24 cellular contexts compared by ENCODE assay signal in the genomic region with DNA sequence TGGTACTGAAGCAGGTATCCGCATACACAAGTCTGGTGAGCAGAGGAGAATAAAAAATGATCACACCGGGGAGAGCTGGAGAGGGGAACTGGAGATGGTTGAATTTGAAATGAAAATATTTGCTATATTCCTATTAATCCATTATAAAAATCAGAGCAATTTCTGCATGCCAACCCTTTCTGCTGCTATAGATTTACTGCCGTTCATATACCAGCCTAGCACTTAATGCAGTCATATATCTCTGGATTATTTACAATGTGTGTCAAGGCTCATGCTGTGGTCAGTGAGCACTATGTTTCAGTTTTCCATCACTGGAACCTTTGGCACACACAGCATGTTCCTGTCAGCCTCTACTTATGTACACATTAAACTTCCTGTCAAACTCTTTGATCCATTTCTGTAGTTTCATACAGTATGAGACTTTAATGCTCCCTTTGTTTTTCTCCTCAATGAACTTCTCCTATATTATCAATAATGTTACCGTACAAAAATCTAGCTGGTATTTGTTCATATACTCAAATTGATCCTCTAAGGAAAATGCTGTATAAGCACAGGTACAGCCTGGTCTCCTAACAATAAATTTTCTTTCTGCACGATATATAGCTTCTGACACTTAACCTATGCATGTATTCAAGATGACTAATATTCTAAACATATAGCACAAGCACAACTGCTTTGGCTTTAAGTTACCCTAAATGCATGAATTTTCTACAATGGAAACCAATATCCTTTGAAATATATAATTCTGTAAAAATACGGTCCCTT. TPM values are rescaled to one million over a fixed set of nuclear protein-coding genes. Genes with fewer than 3 reads are reported as not detected.
DNase-seq lines count a peak whose midpoint lies in the region; ATAC-seq, FAIRE-seq and TF ChIP-seq lines count a peak whose summit lies in the region.
"Had no signal": no experiment of that assay in that cellular context is flagged by ENCODE, and none has a peak within 500 bp of the region (broad histone marks: within the 10 kb centered on the region; RNA-seq: fewer than 3 reads in every experiment).

No MANE protein-coding gene starts in this region.

- no peak for TF ChIP-seq EP300 in K562 (IDR thresholded peaks at IDR 0.05; ENCODE audit: low read length)
- peak in 1 of 2 experiments; percentile 85; a peak in 2 of 4 replicates for TF ChIP-seq EP300 in HepG2 (IDR thresholded peaks at IDR 0.05; ENCODE audit: low read depth in 2 of 2, low read length in 2 of 2)
- TF ChIP-seq EP300 in HepG2 (CRISPR knock-in tag; IDR thresholded peaks at IDR 0.05; ENCODE audit: borderline replicate concordance): no peak

- H4K8ac ChIP-seq in IMR-90 (ENCODE audit: low read depth in 2 of 2, low read length in 2 of 2): no peak overlapping the region

- in situ Hi-C loops in IMR-90 (cut with MboI; ENCODE audit: low sequenced_read_pairs) (no loop called here), K562 (cut with MboI) (no loop called here), HepG2 (cut with HindIII; ENCODE audit: extremely low pct_ligation_motif_present, low pct_unique_long_range_greater_than_20kb) (no loop called here)

- H4K20me1 ChIP-seq in IMR-90 (ENCODE audit: insufficient read depth, low read length) (no peaks in the 10 kb centered on the region), K562 (replicated peaks; ENCODE audit: control insufficient read depth, insufficient read depth, low read length) (no peaks in the 10 kb centered on the region), HepG2 (ENCODE audit: insufficient read depth, low read length) (no peaks in the 10 kb centered on the region), MM.1S (ENCODE audit: insufficient read depth, low read length) (no peaks in the 10 kb centered on the region)
- H4K20me1 ChIP-seq: BLaER1 treated with 17β-estradiol and CSF1 and Interleukin-3, amounts not matched to agents 10 nM and 100 nM had no signal

- 40% methylated on average over 1 of the region's 6 CpGs; no CpG with 5 or more reads in 1 of the 2 experiments for WGBS in IMR-90 (ENCODE audit: extremely low coverage in 2 of 2, insufficient read length in 1 of 2), 2 experiments
- WGBS in K562 (ENCODE audit: insufficient coverage, low coverage, missing lambda C conversion rate): 93% methylated on average over 6 of the region's 6 CpGs
- 44% methylated on average over 6 of the region's 6 CpGs for WGBS in HepG2 (ENCODE audit: low lambda C conversion rate)

- H3K4me1 ChIP-seq in IMR-90 (ENCODE audit: control insufficient read depth, insufficient read depth, low read length) (no peaks in the 10 kb centered on the region), K562 (replicated peaks in 1 of 2; ENCODE audit: control insufficient read depth in 2 of 2, insufficient read depth in 2 of 2, low read length in 2 of 2) (no peaks in the 10 kb centered on the region), HepG2 (ENCODE audit: insufficient read depth, low read length) (peaks cover 51% of the 10 kb centered on the region), MM.1S (ENCODE audit: low read length) (no peaks in the 10 kb centered on the region)
- H3K4me1 ChIP-seq: BLaER1 treated with 17β-estradiol and CSF1 and Interleukin-3, amounts not matched to agents 10 nM and 100 nM had no signal

- no peak overlapping the region for H2BK120ac ChIP-seq in IMR-90 (ENCODE audit: low read depth, low read length)

- H3K9ac ChIP-seq in IMR-90 (ENCODE audit: low read depth, low read length) (no peak overlapping the region), K562 (ENCODE audit: insufficient read depth in 1 of 2, low read depth in 2 of 2, low read length in 2 of 2) (no peak overlapping the region), HepG2 (ENCODE audit: insufficient read depth, low read depth, low read length) (peak overlapping the region; percentile 53; the same call in 1 of the 2 replicates), MM.1S (ENCODE audit: low read length) (no peak overlapping the region)
- H3K9ac ChIP-seq: BLaER1 treated with 17β-estradiol and CSF1 and Interleukin-3, amounts not matched to agents 10 nM and 100 nM; KMS-11 had no signal

- H3K36me3 Mint-ChIP-seq in T-helper 17 cell (ENCODE audit: low read depth): no peaks in the 10 kb centered on the region

- H3K27ac ChIP-seq in IMR-90 (ENCODE audit: insufficient read depth, low read length) (no peak overlapping the region), K562 (ENCODE audit: extremely low read depth, low read depth, low read length) (no peak overlapping the region), HepG2 (ENCODE audit: extremely low read length, insufficient read depth, low read length) (peak overlapping the region; percentile 64), MM.1S (ENCODE audit: low read length) (no peak overlapping the region)
- H3K27ac ChIP-seq: BLaER1 treated with 17β-estradiol and CSF1 and Interleukin-3, amounts not matched to agents 10 nM and 100 nM; KMS-11; RWPE1 had no signal

- BruUV-seq in IMR-90 (replicated peaks; lab: Mats Ljungman, UMichigan) (no TSS peak), K562 (replicated peaks; lab: Mats Ljungman, UMichigan) (no TSS peak), HepG2 (replicated peaks; lab: Mats Ljungman, UMichigan) (no TSS peak)

- no peak overlapping the region for H2BK5ac ChIP-seq in IMR-90 (ENCODE audit: low read depth, low read length, poor library complexity, severe bottlenecking)

- no peak overlapping the region for H4K91ac ChIP-seq in IMR-90 (ENCODE audit: insufficient read depth, low read depth, low read length)

- peaks cover 4% of the 10 kb centered on the region for H3K4me1 Mint-ChIP-seq in T-helper 17 cell
- H3K4me1 Mint-ChIP-seq: activated CD4-positive, alpha-beta T cell treated with anti-CD3 and anti-CD28 coated beads for 36 hours; activated CD8-positive, alpha-beta memory T cell treated with anti-CD3 and anti-CD28 coated beads, Interleukin-2, amount 10 ng/mL, durations not matched to agents 7 days and 5 days had no signal

- H3K9me3 ChIP-seq in IMR-90 (ENCODE audit: control insufficient read depth, insufficient read depth, low read length): no peaks in the 10 kb centered on the region
- no peaks in the 10 kb centered on the region for H3K9me3 ChIP-seq in K562 (replicated peaks; ENCODE audit: control insufficient read depth, insufficient read depth, low read depth, low read length)
- H3K9me3 ChIP-seq in HepG2 (ENCODE audit: low read length): no peaks in the 10 kb centered on the region
- H3K9me3 ChIP-seq in T-helper 17 cell (ENCODE audit: control insufficient read depth, low read length, poor library complexity, severe bottlenecking): no peaks in the 10 kb centered on the region
- H3K9me3 ChIP-seq in MM.1S (replicated peaks; ENCODE audit: insufficient read depth, low read length): no peaks in the 10 kb centered on the region
- H3K9me3 ChIP-seq: BLaER1 treated with 17β-estradiol and CSF1 and Interleukin-3, amounts not matched to agents 10 nM and 100 nM had no signal

- H2AK5ac ChIP-seq in IMR-90 (ENCODE audit: low read depth, low read length): no peak overlapping the region

- H3K56ac ChIP-seq in IMR-90 (ENCODE audit: extremely low read depth, insufficient read depth, low read length): no peak overlapping the region

- POLR2A ChIA-PET in IMR-90 (lab: Charles Lee; ENCODE audit: unreplicated experiment) (no interaction called here), K562 (lab: Yijun Ruan, JAX) (no interaction called here), HepG2 (lab: Yijun Ruan, JAX) (interaction anchor here (1.2 kb wide), 1 partner anchor 37 kb away, joined by 3 read pairs; a partner anchor contains a TSS)

- H3K14ac ChIP-seq in IMR-90 (replicated peaks; ENCODE audit: low read depth, low read length): no peak overlapping the region

- intact Hi-C loops in IMR-90 (cut with micrococcal nuclease): no loop called here
- intact Hi-C loops in K562 (cut with micrococcal nuclease): no loop called here
- intact Hi-C loops in HepG2 (cut with micrococcal nuclease; ENCODE audit: unreplicated experiment): loop anchor here (1.0 kb wide), 1 partner anchor 37 kb away; a partner anchor contains a TSS

- H4K5ac ChIP-seq in IMR-90 (ENCODE audit: low read depth, low read length): no peak overlapping the region

- no peak overlapping the region for H3K18ac ChIP-seq in IMR-90 (ENCODE audit: low read depth, low read length)

- no peak overlapping the region for H2AFZ ChIP-seq in IMR-90 (replicated peaks; ENCODE audit: low read length, poor library complexity)
- H2AFZ ChIP-seq in K562 (ENCODE audit: low read depth, low read length): no peak overlapping the region
- no peak overlapping the region for H2AFZ ChIP-seq in HepG2 (ENCODE audit: low read length)
- no peak overlapping the region for H2AFZ ChIP-seq in MM.1S (ENCODE audit: low read length)

- H3K4ac ChIP-seq in IMR-90 (ENCODE audit: low read depth, low read length): no peak overlapping the region

- 0 out of 2 replicates have a peak overlapping the region, but pooled peaks have one; percentile 27 for H3K4me2 ChIP-seq in IMR-90 (ENCODE audit: low read depth, low read length)
- no peak overlapping the region for H3K4me2 ChIP-seq in K562 (ENCODE audit: insufficient read depth, low read length)
- H3K4me2 ChIP-seq in HepG2 (ENCODE audit: low read depth, low read length): peak overlapping the region; percentile 66
- no peak overlapping the region for H3K4me2 ChIP-seq in MM.1S (ENCODE audit: low read depth, low read length)
- H3K4me2 ChIP-seq: BLaER1 treated with 17β-estradiol and CSF1 and Interleukin-3, amounts not matched to agents 10 nM and 100 nM; KMS-11 had no signal

- H3K4me3 ChIP-seq in IMR-90 (ENCODE audit: insufficient read depth, low read depth, low read length) (no peak overlapping the region), K562 (no peak overlapping the region), HepG2 (replicated peaks in 1 of 3; ENCODE audit: insufficient read depth in 1 of 3, low read depth in 2 of 3, low read length in 3 of 3) (peak overlapping the region; percentile 17 to 51 (median 22); a peak in 5 of 6 replicates), MM.1S (ENCODE audit: low read length) (no peak overlapping the region)
- H3K4me3 ChIP-seq: BLaER1 treated with 17β-estradiol and CSF1 and Interleukin-3, amounts not matched to agents 10 nM and 100 nM; lung had no signal

- dilution Hi-C loops in IMR-90 (cut with HindIII; ENCODE audit: low sequenced_read_pairs, unreplicated experiment): no loop called here

- no peak overlapping the region for H3K4me3 Mint-ChIP-seq in T-helper 17 cell
- H3K4me3 Mint-ChIP-seq: activated CD4-positive, alpha-beta T cell treated with anti-CD3 and anti-CD28 coated beads for 36 hours; activated CD8-positive, alpha-beta memory T cell treated with anti-CD3 and anti-CD28 coated beads, Interleukin-2, amount 10 ng/mL, durations not matched to agents 7 days and 5 days; activated naive CD8-positive, alpha-beta T cell treated with anti-CD3 and anti-CD28 coated beads, Interleukin-2, amount 10 ng/mL, durations not matched to agents 7 days and 5 days had no signal

- H3K36me3 ChIP-seq in IMR-90 (ENCODE audit: control insufficient read depth, insufficient read depth, low read length): no peaks in the 10 kb centered on the region
- peaks cover 39% of the 10 kb centered on the region; the same call in 2 of the 3 replicates for H3K36me3 ChIP-seq in K562 (ENCODE audit: control insufficient read depth, insufficient read depth, low read length)
- peaks cover 0 to 4% of the 10 kb centered on the region in 2 experiments; a peak in 1 of 5 replicates for H3K36me3 ChIP-seq in HepG2 (replicated peaks in 1 of 2; ENCODE audit: control insufficient read depth in 1 of 2, insufficient read depth in 2 of 2, low read length in 2 of 2)
- no peaks in the 10 kb centered on the region; the same call in 1 of the 2 replicates for H3K36me3 ChIP-seq in MM.1S (replicated peaks; ENCODE audit: insufficient read depth, low read length)

- no peaks in the 10 kb centered on the region for H3K9me1 ChIP-seq in IMR-90 (ENCODE audit: insufficient read depth, low read length)
- H3K9me1 ChIP-seq in K562 (ENCODE audit: control insufficient read depth, insufficient read depth, low read length): no peaks in the 10 kb centered on the region

- H3K23ac ChIP-seq in IMR-90 (ENCODE audit: low read depth, low read length): no peak overlapping the region

- CTCF ChIA-PET in IMR-90 (lab: Yijun Ruan, JAX) (no interaction called here), K562 (lab: Yijun Ruan, JAX; ENCODE audit: low intra/inter-chr PET ratio) (no interaction called here), HepG2 (lab: Yijun Ruan, JAX; ENCODE audit: low intra/inter-chr PET ratio, low total read pairs) (no interaction called here)

- no peaks in the 10 kb centered on the region for H3K79me1 ChIP-seq in IMR-90 (ENCODE audit: low read depth in 1 of 2, low read length in 2 of 2)

- H3K27me3 ChIP-seq in IMR-90 (ENCODE audit: control insufficient read depth, insufficient read depth, low read length) (no peaks in the 10 kb centered on the region), K562 (ENCODE audit: control insufficient read depth in 2 of 2, insufficient read depth in 2 of 2, low read length in 2 of 2) (no peaks in the 10 kb centered on the region), HepG2 (ENCODE audit: control insufficient read depth in 1 of 2, insufficient read depth in 2 of 2, low read length in 2 of 2) (no peaks in the 10 kb centered on the region), MM.1S (replicated peaks; ENCODE audit: insufficient read depth, low read length) (no peaks in the 10 kb centered on the region)
- H3K27me3 ChIP-seq: BLaER1 treated with 17β-estradiol and CSF1 and Interleukin-3, amounts not matched to agents 10 nM and 100 nM had no signal

- TF ChIP-seq CTCF in IMR-90 (conservative IDR thresholded peaks at IDR 0.05; ENCODE audit: low read depth, low read length) (no peak), K562 (IDR thresholded peaks at IDR 0.05 in 2 of 3, conservative IDR thresholded peaks at IDR 0.05 in 1 of 3; ENCODE audit: insufficient read depth in 2 of 3, low read depth in 1 of 3, low read length in 3 of 3) (no peak), HepG2 (CRISPR knock-in tag; IDR thresholded peaks at IDR 0.05) (no peak), MM.1S (IDR thresholded peaks at IDR 0.05; ENCODE audit: low read length) (no peak)

- H3K27ac Mint-ChIP-seq in T-helper 17 cell: no peak overlapping the region
- H3K27ac Mint-ChIP-seq: activated CD4-positive, alpha-beta T cell treated with anti-CD3 and anti-CD28 coated beads for 36 hours; activated CD8-positive, alpha-beta memory T cell treated with anti-CD3 and anti-CD28 coated beads, Interleukin-2, amount 10 ng/mL, durations not matched to agents 7 days and 5 days; activated naive CD8-positive, alpha-beta T cell treated with anti-CD3 and anti-CD28 coated beads, Interleukin-2, amount 10 ng/mL, durations not matched to agents 7 days and 5 days; activated T-helper 2 cell treated with anti-CD3 and anti-CD28 coated beads, Interferon-gamma antibody, Interleukin-2, Interleukin-4, amounts not matched to agents 10 μg/mL and 5 μg/mL and 100 μg/mL, durations not matched to agents 14 hours and 24 hours and 36 hours had no signal

- no peak for TF ChIP-seq RAD21 in IMR-90 (IDR thresholded peaks at IDR 0.05; ENCODE audit: low read length)
- TF ChIP-seq RAD21 in K562 (CRISPR knock-in tag; conservative IDR thresholded peaks at IDR 0.05 in 1 of 2, IDR thresholded peaks at IDR 0.05 in 1 of 2): no peak
- TF ChIP-seq RAD21 in HepG2 (CRISPR knock-in tag; IDR thresholded peaks at IDR 0.05): no peak

- H2BK20ac ChIP-seq in IMR-90 (ENCODE audit: low read depth, low read length): no peak overlapping the region

- H2AK9ac ChIP-seq in IMR-90 (replicated peaks; ENCODE audit: low read depth, low read length, poor library complexity): no peak overlapping the region

- TF ChIP-seq POLR2A in IMR-90 (IDR thresholded peaks at IDR 0.05; ENCODE audit: low read depth, low read length) (no peak), K562 (conservative IDR thresholded peaks at IDR 0.05) (no peak), HepG2 (IDR thresholded peaks at IDR 0.05; ENCODE audit: insufficient read depth in 1 of 2, low read depth in 2 of 2, low read length in 2 of 2) (no peak)

- H3K79me2 ChIP-seq in K562 (ENCODE audit: control insufficient read depth, insufficient read depth, low read length) (no peaks in the 10 kb centered on the region), HepG2 (ENCODE audit: insufficient read depth, low read length) (no peaks in the 10 kb centered on the region), MM.1S (ENCODE audit: low read length) (no peaks in the 10 kb centered on the region)

- peak; percentile 12 for DNase-seq in COLO668 (lab: John Stamatoyannopoulos, UW; ENCODE audit: unreplicated experiment)
- DNase-seq in IMR-90: peak; percentile 33
- no peak for DNase-seq in K562 (ENCODE audit: extremely low read depth in 1 of 4, low spot score in 3 of 4)
- DNase-seq in HepG2 (ENCODE audit: low spot score): peak; percentile 93
- no peak for DNase-seq in T-helper 17 cell
- no peak for DNase-seq in MM.1S
- DNase-seq: activated CD4-positive, alpha-beta T cell treated with anti-CD3 and anti-CD28 coated beads for 36 hours; activated CD8-positive, alpha-beta memory T cell treated with anti-CD3 and anti-CD28 coated beads, Interleukin-2, amount 10 ng/mL, durations not matched to agents 7 days and 5 days; activated naive CD8-positive, alpha-beta T cell treated with anti-CD3 and anti-CD28 coated beads, Interleukin-2, amount 10 ng/mL, durations not matched to agents 7 days and 5 days; Calu3; cortex of kidney; foreskin melanocyte; hippocampal formation; NCI-H2081 treated with DMSO at 0.1 percent for 48 hours; occipital lobe; substantia nigra had no signal

- ATAC-seq in IMR-90 (ENCODE audit: low read depth) (no peak), K562 (peak; percentile 40), HepG2 (peak; percentile 99), T-helper 17 cell (no peak), GM21717 (IDR thresholded peaks at IDR 0.05; ENCODE audit: unreplicated experiment) (no peak), GM18861 (IDR thresholded peaks at IDR 0.05; ENCODE audit: unreplicated experiment) (no peak)
- ATAC-seq: activated CD4-positive, alpha-beta T cell treated with anti-CD3 and anti-CD28 coated beads for 36 hours; activated CD8-positive, alpha-beta memory T cell treated with anti-CD3 and anti-CD28 coated beads, Interleukin-2, amount 10 ng/mL, durations not matched to agents 7 days and 5 days had no signal

- no peaks in the 10 kb centered on the region for H3K9me2 ChIP-seq in MM.1S (replicated peaks; ENCODE audit: insufficient read depth, low read length)

- no peaks in the 10 kb centered on the region for H3F3A ChIP-seq in MM.1S (ENCODE audit: insufficient read depth, low read length)

- no peak overlapping the region for H2BK15ac ChIP-seq in IMR-90 (ENCODE audit: low read depth, low read length)

- no peaks in the 10 kb centered on the region for H3K27me3 Mint-ChIP-seq in T-helper 17 cell
- H3K27me3 Mint-ChIP-seq: activated CD4-positive, alpha-beta T cell treated with anti-CD3 and anti-CD28 coated beads for 36 hours; activated CD8-positive, alpha-beta memory T cell treated with anti-CD3 and anti-CD28 coated beads, Interleukin-2, amount 10 ng/mL, durations not matched to agents 7 days and 5 days; activated naive CD8-positive, alpha-beta T cell treated with anti-CD3 and anti-CD28 coated beads, Interleukin-2, amount 10 ng/mL, durations not matched to agents 7 days and 5 days had no signal

- FAIRE-seq in K562 (lab: Jason Lieb, UNC) (no peak), HepG2 (lab: Jason Lieb, UNC) (peak; percentile 90)
- FAIRE-seq: islet of Langerhans had no signal

RNA-seq across cellular contexts. Expression of a gene that starts 36.7 kb away (rescaled TPM):
- total RNA-seq in IMR-90 (2012; rRNA removed) (9.0 and 16.7 TPM in 2 replicates), K562 (2014; rRNA removed) (29.3 and 36.7 TPM in 2 replicates), K562 (2014; rRNA removed; fragmentation: Illumina TruSeq; extraction: Trizol) (58.5 and 62.6 TPM in 2 replicates), K562 (2015; rRNA removed; fragmentation: Illumina TruSeq; extraction: Trizol) (41.5 and 43.4 TPM in 2 replicates), K562 (2021) (37.8 and 39.9 TPM in 2 replicates), HepG2 (2016; rRNA removed; fragmentation: Illumina TruSeq; extraction: Trizol) (40.7 and 40.9 TPM in 2 replicates), T-helper 17 cell (1 to 10 TPM; 2.1 to 3.4 TPM)
- polyA plus RNA-seq in IMR-90 (2012; rRNA removed) (9.3 and 12.7 TPM in 2 replicates), K562 (2011; rRNA removed) (76.1 and 87.1 TPM in 2 replicates), K562 (2014; fragmentation: Illumina TruSeq; extraction: Trizol) (43.1 and 44.3 TPM in 2 replicates), K562 (2014; fragmentation: Nextera tagmentation; extraction: Ambion mirVana) (100 to 1,000 TPM; 106 to 120 TPM), K562 (2014; rRNA removed) (59.9 and 64.0 TPM in 2 replicates), HepG2 (2011; rRNA removed) (61.3 and 66.8 TPM in 2 replicates)
- 3.8 and 6.7 TPM in 2 replicates for polyA plus RNA-seq in IMR-90 (2012; cell fraction: cytosol; rRNA removed)
- polyA plus RNA-seq in IMR-90 (2012; cell fraction: nucleus; rRNA removed; ENCODE audit: low replicate concordance): 3.2 and 16.2 TPM in 2 replicates
- total RNA-seq in K562 (2011; cell fraction: chromatin; rRNA removed; ENCODE audit: low replicate concordance): 63.6 and 145 TPM in 2 replicates
- total RNA-seq in K562 (2011; cell fraction: nucleolus; rRNA removed): 20.5 and 27.0 TPM in 2 replicates
- 47.0 and 63.5 TPM in 2 replicates for total RNA-seq in K562 (2011; cell fraction: nucleoplasm; rRNA removed)
- polyA plus RNA-seq in K562 (2011; cell fraction: cytosol; rRNA removed): 10.9 and 26.7 TPM in 2 replicates
- polyA plus RNA-seq in K562 (2011; cell fraction: nucleus; rRNA removed): 72.7 and 134 TPM in 2 replicates
- 35.6 and 36.1 TPM in 2 replicates for polyA plus RNA-seq in K562 (2012)
- polyA minus RNA-seq in K562 (2011; rRNA and poly(A)+ RNA removed): 105 TPM in 2 replicates
- 15.4 and 24.1 TPM in 2 replicates for polyA minus RNA-seq in K562 (2011; cell fraction: cytosol; rRNA and poly(A)+ RNA removed)
- 68.9 and 125 TPM in 2 replicates for polyA minus RNA-seq in K562 (2011; cell fraction: nucleus; rRNA and poly(A)+ RNA removed)
- total RNA-seq in HepG2 (2016; cell fraction: cytosol; rRNA removed; fragmentation: Illumina TruSeq; extraction: Trizol; ENCODE audit: low read depth): 82.7 and 85.0 TPM in 2 replicates
- 42.0 and 42.1 TPM in 2 replicates for total RNA-seq in HepG2 (2016; cell fraction: insoluble cytoplasmic fraction; rRNA removed; fragmentation: Illumina TruSeq; extraction: Trizol)
- 17.5 and 19.0 TPM in 2 replicates for total RNA-seq in HepG2 (2016; cell fraction: membrane; rRNA removed; fragmentation: Illumina TruSeq; extraction: Trizol)
- 67.9 and 72.9 TPM in 2 replicates for total RNA-seq in HepG2 (2016; cell fraction: nucleus; rRNA removed; fragmentation: Illumina TruSeq; extraction: Trizol)
- 22.2 and 31.0 TPM in 2 replicates for polyA plus RNA-seq in HepG2 (2011; cell fraction: cytosol; rRNA removed)
- 63.9 and 104 TPM in 2 replicates for polyA plus RNA-seq in HepG2 (2011; cell fraction: nucleus; rRNA removed)
- 54.7 and 60.6 TPM in 2 replicates for polyA plus RNA-seq in HepG2 (2012)
- polyA plus RNA-seq in HepG2 (2016; cell fraction: cytosol; fragmentation: Illumina TruSeq; extraction: Trizol; ENCODE audit: low read depth): 1.8 and 2.8 TPM in 2 replicates
- 37.6 and 38.7 TPM in 2 replicates for polyA plus RNA-seq in HepG2 (2016; cell fraction: insoluble cytoplasmic fraction; fragmentation: Illumina TruSeq; extraction: Trizol; ENCODE audit: low read depth)
- 3.3 and 3.8 TPM in 2 replicates for polyA plus RNA-seq in HepG2 (2016; cell fraction: membrane; fragmentation: Illumina TruSeq; extraction: Trizol; ENCODE audit: low read depth)
- polyA plus RNA-seq in HepG2 (2016; cell fraction: nucleus; fragmentation: Illumina TruSeq; extraction: Trizol; ENCODE audit: insufficient read depth, low read depth): 81.1 and 87.3 TPM in 2 replicates
- 18.7 and 22.7 TPM in 2 replicates for polyA minus RNA-seq in HepG2 (2011; rRNA and poly(A)+ RNA removed; ENCODE audit: low replicate concordance)
- polyA minus RNA-seq in HepG2 (2011; cell fraction: cytosol; rRNA and poly(A)+ RNA removed): 19.3 and 23.6 TPM in 2 replicates
- 160 and 171 TPM in 2 replicates for polyA minus RNA-seq in HepG2 (2011; cell fraction: nucleus; rRNA and poly(A)+ RNA removed)

Comparison
In these comparisons a context has a peak if more than half of its experiments do, and no peak if none do; other contexts are left out.
1. DNase-seq: peak in COLO668 (single experiment), IMR-90 (single experiment) and HepG2 (single experiment); none in K562 (0 of 4), T-helper 17 cell (0 of 3) and MM.1S (single experiment).
2. ATAC-seq: peak in K562 (single experiment) and HepG2 (single experiment); none in IMR-90 (single experiment), T-helper 17 cell (single experiment), GM21717 (single experiment) and GM18861 (single experiment).
3. H3K4me2 ChIP-seq: peak in IMR-90 (single experiment) and HepG2 (single experiment); none in K562 (single experiment) and MM.1S (single experiment).
4. H3K4me3 ChIP-seq: peak in HepG2 (3 of 3); none in IMR-90 (single experiment), K562 (single experiment) and MM.1S (single experiment).